In the genomic region with DNA sequence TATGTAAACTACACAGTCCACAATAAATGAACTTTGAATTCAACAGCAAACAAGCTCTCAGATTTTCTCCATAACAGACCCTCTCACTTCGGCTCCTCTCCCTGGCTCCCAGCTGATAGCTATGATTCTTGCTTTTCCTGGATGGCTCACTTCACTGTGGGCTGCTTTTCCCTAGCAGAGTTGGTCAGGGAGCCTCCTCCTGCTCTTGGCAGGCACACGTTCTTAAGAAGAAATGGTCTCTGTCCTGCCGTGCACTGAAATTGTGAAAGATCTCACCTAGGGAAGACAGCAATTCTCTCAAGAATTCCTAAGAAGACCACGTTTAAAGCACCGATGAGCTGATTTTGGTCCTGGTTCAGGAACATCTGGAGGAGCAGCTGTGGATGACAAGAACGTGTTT, we compare ENCODE assay signal across 1 cellular context.
TF ChIP-seq lines count a peak whose summit lies in the region.

No MANE protein-coding gene starts in this region.

TF ChIP-seq in IMR-90, 13 proteins besides CTCF, POLR2A, EP300 and RAD21 (continued from another document):
- TF ChIP-seq RCOR1 (IDR thresholded peaks at IDR 0.05; ENCODE audit: insufficient replicate concordance, low read length) (no peak), RFX5 (IDR thresholded peaks at IDR 0.05; ENCODE audit: low read depth, low read length) (no peak)
